1 cellular context compared by ENCODE assay signal in genomic region chr10:132834891-132835847, GRCh38.
TF ChIP-seq lines count a peak whose summit lies in the region.

No MANE protein-coding gene starts in this region.

TF ChIP-seq in H1, 55 proteins besides CTCF, POLR2A, EP300 and RAD21:
- TF ChIP-seq CHD1 (IDR thresholded peaks at IDR 0.05; ENCODE audit: low read depth, low read length), result no peak
- TF ChIP-seq HDAC2 (IDR thresholded peaks at IDR 0.05; ENCODE audit: borderline replicate concordance in 1 of 2, low read depth in 2 of 2, low read length in 2 of 2), result no peak
- TF ChIP-seq ATF3 (IDR thresholded peaks at IDR 0.05; ENCODE audit: insufficient read depth, low read depth, low read length), result no peak
- TF ChIP-seq KDM1A (IDR thresholded peaks at IDR 0.05; ENCODE audit: borderline replicate concordance, low read length), result no peak
- no peak for TF ChIP-seq GTF2F1 (IDR thresholded peaks at IDR 0.05; ENCODE audit: borderline replicate concordance, low read depth, low read length)
- no peak for TF ChIP-seq TAF7 (optimal IDR thresholded peaks at IDR 0.05; ENCODE audit: borderline replicate concordance, low read depth, low read length)
- no peak for TF ChIP-seq RXRA (IDR thresholded peaks at IDR 0.05; ENCODE audit: insufficient read depth, low read depth, low read length)
- TF ChIP-seq BRCA1 (IDR thresholded peaks at IDR 0.05; ENCODE audit: low read depth, low read length), result no peak
- no peak for TF ChIP-seq CBX8 (IDR thresholded peaks at IDR 0.05; ENCODE audit: borderline replicate concordance, low read depth, low read length)
- no peak for TF ChIP-seq RFX5 (IDR thresholded peaks at IDR 0.05; ENCODE audit: borderline replicate concordance, low read depth, low read length)
- no peak for TF ChIP-seq SP1 (IDR thresholded peaks at IDR 0.05; ENCODE audit: low read depth, low read length)
- TF ChIP-seq RNF2 (IDR thresholded peaks at IDR 0.05; ENCODE audit: borderline replicate concordance, low read depth, low read length, missing control alignments, poor library complexity, severe bottlenecking), result no peak
